Comparison of ENCODE assay signal across 35 cellular contexts in the genomic region with DNA sequence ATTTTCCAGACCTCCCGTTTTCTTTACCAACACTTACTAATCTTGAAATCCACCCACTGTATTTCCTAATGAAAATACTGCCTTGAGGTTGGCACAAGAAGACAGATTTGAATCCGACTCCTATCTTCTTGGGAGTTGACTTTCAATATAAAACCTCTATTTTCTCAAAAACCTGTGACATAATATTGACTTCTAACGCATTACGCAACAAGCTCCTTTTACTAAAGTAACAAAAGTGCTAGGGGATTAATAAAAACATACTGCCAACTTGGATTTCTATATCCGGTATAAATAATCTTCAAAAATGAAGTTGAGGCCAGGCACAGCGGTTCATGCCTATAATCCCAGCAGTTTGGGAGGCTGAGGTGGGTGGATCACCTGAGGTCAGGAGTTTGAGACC.
DNase-seq lines count a peak whose midpoint lies in the region; ATAC-seq, FAIRE-seq and TF ChIP-seq lines count a peak whose summit lies in the region.
"Had no signal": no experiment of that assay in that cellular context is flagged by ENCODE, and none has a peak within 500 bp of the region (broad histone marks: within the 10 kb centered on the region; RNA-seq: fewer than 3 reads in every experiment).

No MANE protein-coding gene starts in this region.

- no peaks in the 10 kb centered on the region for H3K9me1 ChIP-seq in IMR-90 (ENCODE audit: insufficient read depth, low read length)

- no peak overlapping the region for H3K56ac ChIP-seq in IMR-90 (ENCODE audit: extremely low read depth, insufficient read depth, low read length)
- no peak overlapping the region for H3K56ac ChIP-seq in H1 (replicated peaks; ENCODE audit: insufficient read length, low read depth, low read length)

- peak; percentile 59 for FAIRE-seq in HepG2 (lab: Jason Lieb, UNC)
- FAIRE-seq in H1 (lab: Jason Lieb, UNC) = no peak
- FAIRE-seq: A204.1, A549, D721Med had no signal

- BruUV-seq in HepG2 (replicated peaks; lab: Mats Ljungman, UMichigan) = no TSS peak
- BruUV-seq in IMR-90 (replicated peaks; lab: Mats Ljungman, UMichigan) = no TSS peak

- no peak overlapping the region for H3K27ac ChIP-seq in HepG2 (ENCODE audit: extremely low read length, insufficient read depth, low read length)
- no peak overlapping the region for H3K27ac ChIP-seq in right lobe of liver
- H3K27ac ChIP-seq in IMR-90 (ENCODE audit: insufficient read depth, low read length) = no peak overlapping the region
- no peak overlapping the region for H3K27ac ChIP-seq in RWPE2 (ENCODE audit: poor library complexity, severe bottlenecking)
- no peak overlapping the region for H3K27ac ChIP-seq in H1 (ENCODE audit: low read depth, low read length)
- H3K27ac ChIP-seq in right atrium auricular region = no peak overlapping the region
- H3K27ac ChIP-seq: 22Rv1; A549; BLaER1; BLaER1 treated with 17β-estradiol and CSF1 and Interleukin-3, amounts not matched to agents 10 nM and 100 nM; C4-2B had no signal

- H3K4ac ChIP-seq in IMR-90 (ENCODE audit: low read depth, low read length) = no peak overlapping the region
- H3K4ac ChIP-seq in H1 (replicated peaks; ENCODE audit: insufficient read length, low read depth, low read length) = no peak overlapping the region

- H2BK120ac ChIP-seq in IMR-90 (ENCODE audit: low read depth, low read length) = no peak overlapping the region
- no peak overlapping the region for H2BK120ac ChIP-seq in H1 (replicated peaks; ENCODE audit: low read depth, low read length)

- no peaks in the 10 kb centered on the region for H4K20me1 ChIP-seq in HepG2 (ENCODE audit: insufficient read depth, low read length)
- H4K20me1 ChIP-seq in IMR-90 (ENCODE audit: insufficient read depth, low read length) = no peaks in the 10 kb centered on the region
- H4K20me1 ChIP-seq in H1 (replicated peaks in 1 of 2; ENCODE audit: control insufficient read depth in 1 of 2, insufficient read depth in 2 of 2, low read length in 2 of 2) = no peaks in the 10 kb centered on the region
- H4K20me1 ChIP-seq: BLaER1; BLaER1 treated with 17β-estradiol and CSF1 and Interleukin-3, amounts not matched to agents 10 nM and 100 nM had no signal

- H4K8ac ChIP-seq in IMR-90 (ENCODE audit: low read depth in 2 of 2, low read length in 2 of 2) (no peak overlapping the region), H1 (ENCODE audit: extremely low read depth, insufficient read depth, low read length) (no peak overlapping the region)

- no peak overlapping the region for H2BK15ac ChIP-seq in IMR-90 (ENCODE audit: low read depth, low read length)
- H2BK15ac ChIP-seq in H1 (ENCODE audit: low read length) = no peak overlapping the region

- H2AK9ac ChIP-seq in IMR-90 (replicated peaks; ENCODE audit: low read depth, low read length, poor library complexity) = no peak overlapping the region

- DNase-seq in HepG2 (ENCODE audit: low spot score) (no peak), right lobe of liver (no peak), IMR-90 (no peak), RWPE2 (ENCODE audit: low spot score) (peak; percentile 9), H1 (ENCODE audit: low read depth in 1 of 2, low spot score in 2 of 2) (no peak), right atrium auricular region (ENCODE audit: low spot score) (no peak), AG08396 (ENCODE audit: low spot score) (no peak)
- DNase-seq: 8988T; ACHN; AML-193; BE2C; C1 segment of cervical spinal cord; Calu3; CD4-positive, alpha-beta memory T cell; CD4-positive, alpha-beta T cell; CD4-positive, CD25-positive, alpha-beta regulatory T cell; CD8-positive, alpha-beta memory T cell; CD8-positive, alpha-beta T cell; COR-L47; DMS 273 treated with DMSO at 0.1 percent for 48 hours; DMS153; DMS53; DMS79; DMS79 treated with DMSO at 0.1 percent for 48 hours; DND-41; EL had no signal

- H3K14ac ChIP-seq in IMR-90 (replicated peaks; ENCODE audit: low read depth, low read length) (no peak overlapping the region), H1 (ENCODE audit: insufficient read length) (no peak overlapping the region)

- H3K23ac ChIP-seq in IMR-90 (ENCODE audit: low read depth, low read length) (no peak overlapping the region), H1 (ENCODE audit: insufficient read length) (no peak overlapping the region)

- H2BK12ac ChIP-seq in H1 (ENCODE audit: low read depth, low read length) = no peak overlapping the region

- H3K9me3 ChIP-seq in HepG2 (ENCODE audit: low read length) (peaks cover 26% of the 10 kb centered on the region), right lobe of liver (peaks cover 0 to 9% (median 0%) of the 10 kb centered on the region in 4 donors), IMR-90 (ENCODE audit: control insufficient read depth, insufficient read depth, low read length) (peaks cover 3% of the 10 kb centered on the region; the same call in 1 of the 2 replicates), RWPE2 (ENCODE audit: severe bottlenecking) (peaks cover 16% of the 10 kb centered on the region), H1 (ENCODE audit: insufficient read depth in 2 of 2, low read depth in 1 of 2, low read length in 1 of 2) (peaks cover 4 to 6% of the 10 kb centered on the region in 2 experiments; a peak in 2 of 4 replicates), right atrium auricular region (peaks cover 0 to 28% of the 10 kb centered on the region in 2 donors)
- H3K9me3 ChIP-seq: BE2C had no signal

- H2AFZ ChIP-seq in HepG2 (ENCODE audit: low read length) (no peak overlapping the region), IMR-90 (replicated peaks; ENCODE audit: low read length, poor library complexity) (no peak overlapping the region), H1 (ENCODE audit: low read length) (no peak overlapping the region)

- H3K4me2 ChIP-seq in HepG2 (ENCODE audit: low read depth, low read length) (no peak overlapping the region), IMR-90 (ENCODE audit: low read depth, low read length) (no peak overlapping the region), H1 (ENCODE audit: insufficient read depth in 1 of 2, low read depth in 2 of 2, low read length in 2 of 2) (no peak overlapping the region)
- H3K4me2 ChIP-seq: A549; BLaER1; BLaER1 treated with 17β-estradiol and CSF1 and Interleukin-3, amounts not matched to agents 10 nM and 100 nM had no signal

- H2BK20ac ChIP-seq in IMR-90 (ENCODE audit: low read depth, low read length) (no peak overlapping the region), H1 (ENCODE audit: low read length) (no peak overlapping the region)

- H4K91ac ChIP-seq in IMR-90 (ENCODE audit: insufficient read depth, low read depth, low read length) (no peak overlapping the region), H1 (replicated peaks; ENCODE audit: insufficient read length, low read length) (no peak overlapping the region)

- H3K79me2 ChIP-seq in HepG2 (ENCODE audit: insufficient read depth, low read length) (no peaks in the 10 kb centered on the region), H1 (ENCODE audit: control insufficient read depth in 1 of 2, insufficient read depth in 2 of 2, low read length in 2 of 2) (no peaks in the 10 kb centered on the region)

- TF ChIP-seq CTCF in HepG2 (CRISPR knock-in tag; IDR thresholded peaks at IDR 0.05) = no peak
- no peak for TF ChIP-seq CTCF in right lobe of liver (IDR thresholded peaks at IDR 0.05)
- no peak for TF ChIP-seq CTCF in IMR-90 (conservative IDR thresholded peaks at IDR 0.05; ENCODE audit: low read depth, low read length)
- no peak for TF ChIP-seq CTCF in RWPE2 (IDR thresholded peaks at IDR 0.05; ENCODE audit: poor library complexity, severe bottlenecking)
- no peak for TF ChIP-seq CTCF in H1 (IDR thresholded peaks at IDR 0.05; ENCODE audit: control extremely low read depth in 1 of 3, insufficient read depth in 1 of 3, low read depth in 1 of 3, low read length in 3 of 3)
- no peak for TF ChIP-seq CTCF in right atrium auricular region (IDR thresholded peaks at IDR 0.05)

- dilution Hi-C loops in IMR-90 (cut with HindIII; ENCODE audit: low sequenced_read_pairs, unreplicated experiment) = no loop called here

- no peak for TF ChIP-seq EP300 in HepG2 (IDR thresholded peaks at IDR 0.05; ENCODE audit: low read depth in 2 of 2, low read length in 2 of 2)
- no peak for TF ChIP-seq EP300 in HepG2 (CRISPR knock-in tag; IDR thresholded peaks at IDR 0.05; ENCODE audit: borderline replicate concordance)
- TF ChIP-seq EP300 in H1 (IDR thresholded peaks at IDR 0.05; ENCODE audit: borderline replicate concordance in 1 of 2, low read depth in 2 of 2, low read length in 2 of 2) = no peak

- POLR2A ChIA-PET in HepG2 (lab: Yijun Ruan, JAX) (no interaction called here), IMR-90 (lab: Charles Lee; ENCODE audit: unreplicated experiment) (no interaction called here), H1 (lab: Charles Lee; ENCODE audit: partially characterized antibody) (no interaction called here)

- 39% methylated on average over 6 of the region's 6 CpGs for WGBS in HepG2 (ENCODE audit: low lambda C conversion rate)
- WGBS in right lobe of liver (ENCODE audit: insufficient coverage, low coverage, low lambda C conversion rate, missing lambda C conversion rate) = 73% methylated on average over 6 of the region's 6 CpGs
- no CpG with 5 or more reads among the region's 6 CpGs for WGBS in IMR-90 (ENCODE audit: extremely low coverage in 2 of 2, insufficient read length in 1 of 2), 2 experiments
- 92% methylated on average over 6 of the region's 6 CpGs; no CpG with 5 or more reads in 1 of the 2 experiments for WGBS in H1 (ENCODE audit: extremely low coverage in 1 of 2, insufficient coverage in 1 of 2, insufficient read length in 1 of 2, insufficient replicate concordance in 2 of 2, low coverage in 1 of 2, low lambda C conversion rate in 2 of 2, missing lambda C conversion rate in 1 of 2), 2 experiments

- peaks cover 3 to 11% of the 10 kb centered on the region in 2 experiments; a peak in 4 of 5 replicates for H3K27me3 ChIP-seq in HepG2 (ENCODE audit: control insufficient read depth in 1 of 2, insufficient read depth in 2 of 2, low read length in 2 of 2)
- H3K27me3 ChIP-seq in right lobe of liver = no peaks in the 10 kb centered on the region
- no peaks in the 10 kb centered on the region for H3K27me3 ChIP-seq in IMR-90 (ENCODE audit: control insufficient read depth, insufficient read depth, low read length)
- H3K27me3 ChIP-seq in RWPE2 (ENCODE audit: insufficient read depth, poor library complexity, severe bottlenecking) = peaks cover 19% of the 10 kb centered on the region
- no peaks in the 10 kb centered on the region for H3K27me3 ChIP-seq in H1 (replicated peaks in 1 of 4; ENCODE audit: control insufficient read depth in 3 of 4, extremely low read depth in 1 of 4, insufficient read depth in 3 of 4, low read length in 3 of 4)
- H3K27me3 ChIP-seq in right atrium auricular region = no peaks in the 10 kb centered on the region
- H3K27me3 ChIP-seq: BLaER1; BLaER1 treated with 17β-estradiol and CSF1 and Interleukin-3, amounts not matched to agents 10 nM and 100 nM had no signal

- no peak for ATAC-seq in HepG2
- ATAC-seq in right lobe of liver = no peak
- ATAC-seq in IMR-90 (ENCODE audit: low read depth) = no peak
- no peak for ATAC-seq in RWPE2 (ENCODE audit: low read depth)
- no peak for ATAC-seq in GM18861 (IDR thresholded peaks at IDR 0.05; ENCODE audit: unreplicated experiment)
- ATAC-seq: A549; CD8-positive, alpha-beta T cell had no signal

- H3K18ac ChIP-seq in IMR-90 (ENCODE audit: low read depth, low read length) = no peak overlapping the region
- H3K18ac ChIP-seq in H1 (ENCODE audit: extremely low read depth, low read length) = no peak overlapping the region

- H2AK5ac ChIP-seq in IMR-90 (ENCODE audit: low read depth, low read length) (no peak overlapping the region), H1 (ENCODE audit: low read depth, low read length) (no peak overlapping the region)

- in situ Hi-C loops in HepG2 (cut with HindIII; ENCODE audit: extremely low pct_ligation_motif_present, low pct_unique_long_range_greater_than_20kb) (no loop called here), IMR-90 (cut with MboI; ENCODE audit: low sequenced_read_pairs) (no loop called here)

- no peaks in the 10 kb centered on the region for H3K4me1 ChIP-seq in HepG2 (ENCODE audit: insufficient read depth, low read length)
- H3K4me1 ChIP-seq in right lobe of liver = no peaks in the 10 kb centered on the region
- no peaks in the 10 kb centered on the region for H3K4me1 ChIP-seq in IMR-90 (ENCODE audit: control insufficient read depth, insufficient read depth, low read length)
- no peaks in the 10 kb centered on the region for H3K4me1 ChIP-seq in RWPE2 (ENCODE audit: insufficient read depth, poor library complexity, severe bottlenecking)
- H3K4me1 ChIP-seq in H1 (replicated peaks in 1 of 4; ENCODE audit: control insufficient read depth in 3 of 4, insufficient read depth in 4 of 4, low read length in 3 of 4) = no peaks in the 10 kb centered on the region
- no peaks in the 10 kb centered on the region for H3K4me1 ChIP-seq in right atrium auricular region
- H3K4me1 ChIP-seq: A549; BE2C; BLaER1; BLaER1 treated with 17β-estradiol and CSF1 and Interleukin-3, amounts not matched to agents 10 nM and 100 nM; Caco-2 had no signal

- no peak for TF ChIP-seq RAD21 in HepG2 (CRISPR knock-in tag; IDR thresholded peaks at IDR 0.05)
- TF ChIP-seq RAD21 in IMR-90 (IDR thresholded peaks at IDR 0.05; ENCODE audit: low read length) = no peak
- TF ChIP-seq RAD21 in H1 (IDR thresholded peaks at IDR 0.05 in 1 of 2, conservative IDR thresholded peaks at IDR 0.05 in 1 of 2; ENCODE audit: low read depth in 2 of 2, low read length in 2 of 2) = no peak

- no peaks in the 10 kb centered on the region for H3K36me3 ChIP-seq in HepG2 (replicated peaks in 1 of 2; ENCODE audit: control insufficient read depth in 1 of 2, insufficient read depth in 2 of 2, low read length in 2 of 2)
- no peaks in the 10 kb centered on the region for H3K36me3 ChIP-seq in right lobe of liver
- H3K36me3 ChIP-seq in IMR-90 (ENCODE audit: control insufficient read depth, insufficient read depth, low read length) = no peaks in the 10 kb centered on the region
- H3K36me3 ChIP-seq in RWPE2 (ENCODE audit: low read depth) = no peaks in the 10 kb centered on the region
- H3K36me3 ChIP-seq in H1 (ENCODE audit: control insufficient read depth in 2 of 4, insufficient read depth in 4 of 4, low read length in 3 of 4) = no peaks in the 10 kb centered on the region
- H3K36me3 ChIP-seq in right atrium auricular region = no peaks in the 10 kb centered on the region
- H3K36me3 ChIP-seq: BE2C; BLaER1; BLaER1 treated with 17β-estradiol and CSF1 and Interleukin-3, amounts not matched to agents 10 nM and 100 nM had no signal

- H4K5ac ChIP-seq in IMR-90 (ENCODE audit: low read depth, low read length) (no peak overlapping the region), H1 (ENCODE audit: insufficient read length, low read depth, low read length) (no peak overlapping the region)

- no peak for TF ChIP-seq POLR2A in HepG2 (IDR thresholded peaks at IDR 0.05; ENCODE audit: insufficient read depth in 1 of 2, low read depth in 2 of 2, low read length in 2 of 2)
- no peak for TF ChIP-seq POLR2A in right lobe of liver (IDR thresholded peaks at IDR 0.05)
- TF ChIP-seq POLR2A in IMR-90 (IDR thresholded peaks at IDR 0.05; ENCODE audit: low read depth, low read length) = no peak
- TF ChIP-seq POLR2A in H1 (IDR thresholded peaks at IDR 0.05; ENCODE audit: control extremely low read depth in 1 of 2, low read depth in 2 of 2, low read length in 2 of 2) = no peak

- no peak overlapping the region for H3K4me3 ChIP-seq in HepG2 (replicated peaks in 1 of 3; ENCODE audit: insufficient read depth in 1 of 3, low read depth in 2 of 3, low read length in 3 of 3)
- no peak overlapping the region for H3K4me3 ChIP-seq in right lobe of liver
- H3K4me3 ChIP-seq in IMR-90 (ENCODE audit: insufficient read depth, low read depth, low read length) = no peak overlapping the region
- no peak overlapping the region for H3K4me3 ChIP-seq in RWPE2 (ENCODE audit: severe bottlenecking)
- H3K4me3 ChIP-seq in H1 (ENCODE audit: extremely low read depth in 1 of 4, insufficient read depth in 2 of 4, low read depth in 3 of 4, low read length in 4 of 4) = no peak overlapping the region
- H3K4me3 ChIP-seq in right atrium auricular region = no peak overlapping the region
- H3K4me3 ChIP-seq: A549; BLaER1; BLaER1 treated with 17β-estradiol and CSF1 and Interleukin-3, amounts not matched to agents 10 nM and 100 nM had no signal

- peaks cover 8% of the 10 kb centered on the region; the same call in 1 of the 2 replicates for H3K23me2 ChIP-seq in H1 (ENCODE audit: low read depth, low read length)

- no peak overlapping the region for H3K9ac ChIP-seq in HepG2 (ENCODE audit: insufficient read depth, low read depth, low read length)
- H3K9ac ChIP-seq in IMR-90 (ENCODE audit: low read depth, low read length) = no peak overlapping the region
- no peak overlapping the region for H3K9ac ChIP-seq in H1 (replicated peaks in 1 of 4; ENCODE audit: extremely low read depth in 1 of 4, low read depth in 3 of 4, low read length in 3 of 4)
- H3K9ac ChIP-seq: BLaER1; BLaER1 treated with 17β-estradiol and CSF1 and Interleukin-3, amounts not matched to agents 10 nM and 100 nM had no signal

- H2BK5ac ChIP-seq in IMR-90 (ENCODE audit: low read depth, low read length, poor library complexity, severe bottlenecking) (no peak overlapping the region), H1 (ENCODE audit: low read depth, low read length) (no peak overlapping the region)

- intact Hi-C loops in HepG2 (cut with micrococcal nuclease; ENCODE audit: unreplicated experiment) (no loop called here), right lobe of liver (cut with DNase I) (no loop called here), IMR-90 (cut with micrococcal nuclease) (no loop called here)

- no peaks in the 10 kb centered on the region for H3K79me1 ChIP-seq in IMR-90 (ENCODE audit: low read depth in 1 of 2, low read length in 2 of 2)
- no peaks in the 10 kb centered on the region for H3K79me1 ChIP-seq in H1 (ENCODE audit: low read depth, low read length)

- CTCF ChIA-PET in HepG2 (lab: Yijun Ruan, JAX; ENCODE audit: low intra/inter-chr PET ratio, low total read pairs) (no interaction called here), IMR-90 (lab: Yijun Ruan, JAX) (no interaction called here), H1 (lab: Charles Lee; ENCODE audit: partially characterized antibody) (no interaction called here)

Comparison
In these comparisons a context has a peak if more than half of its experiments do, and no peak if none do; other contexts are left out.
1. Of the 41 proteins assayed by ChIP-seq in both HepG2 and H1: peak only in HepG2: none; only in H1: none; in both: CEBPB; in neither: 40.